Comparison of ENCODE assay signal across 25 cellular contexts in the genomic region with DNA sequence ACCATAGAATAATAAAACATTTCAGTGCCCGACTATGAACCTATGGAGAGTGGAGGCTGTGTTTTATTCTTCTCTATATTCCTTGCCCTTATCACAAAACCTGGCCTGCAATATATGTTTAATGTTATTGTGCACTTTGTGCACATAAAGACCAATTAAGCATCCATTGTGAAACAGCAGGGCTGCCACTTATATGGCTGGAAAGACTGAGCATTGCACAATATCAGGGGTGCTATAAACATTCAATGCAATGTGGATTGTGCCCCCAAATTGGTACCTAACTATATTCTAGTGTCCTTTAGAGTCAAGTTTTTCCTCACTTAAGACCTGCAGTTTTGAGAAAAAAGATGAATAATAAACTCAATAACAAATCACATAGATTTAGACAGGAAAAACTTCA.
"Had no signal": no experiment of that assay in that cellular context is flagged by ENCODE, and none has a peak within 500 bp of the region (broad histone marks: within the 10 kb centered on the region; RNA-seq: fewer than 3 reads in every experiment).

No MANE protein-coding gene starts in this region.

- H3K27ac ChIP-seq: brain microvascular endothelial cell, coronary artery, dorsolateral prefrontal cortex, WERI-Rb-1 had no signal

- FAIRE-seq: astrocyte, bronchial epithelial cell, frontal cortex had no signal

- H3K4me3 ChIP-seq: coronary artery, dorsolateral prefrontal cortex had no signal

- DNase-seq: activated B cell treated with CpG ODN at 0.5 μM for 24 hours; activated CD4-positive, alpha-beta T cell treated with anti-CD3 and anti-CD28 coated beads for 48 hours; activated CD4-positive, alpha-beta T cell treated with anti-CD3 and anti-CD28 coated beads, Interleukin-2, amount 50 U/mL, for 1 hour; activated CD4-positive, alpha-beta T cell treated with anti-CD3 and anti-CD28 coated beads, Interleukin-2, amount 50 U/mL, for 48 hours; activated CD8-positive, alpha-beta memory T cell treated with anti-CD3 and anti-CD28 coated beads for 24 hours; activated CD8-positive, alpha-beta T cell treated with anti-CD3 and anti-CD28 coated beads for 36 hours; activated effector memory CD4-positive, alpha-beta T cell treated with Interleukin-2 at 50 U/mL for 16 hours; activated gamma-delta T cell treated with Interleukin-2 at 50 U/mL for 16 hours; activated naive CD4-positive, alpha-beta T cell treated with anti-CD3 and anti-CD28 coated beads, Interleukin-2, amount 50 U/mL, for 16 hours; activated naive CD4-positive, alpha-beta T cell treated with Interleukin-2 at 50 U/mL for 16 hours; activated T-cell treated with anti-CD3 and anti-CD28 coated beads, Interleukin-2, amount 50 U/mL, for 4 hours; amniotic stem cell; anterior cingulate cortex; brain microvascular endothelial cell; dorsolateral prefrontal cortex; effector memory CD4-positive, alpha-beta T cell; endodermal cell; foreskin fibroblast; head of caudate nucleus; T1000; WERI-Rb-1 had no signal

- H3K36me3 ChIP-seq: brain microvascular endothelial cell, WERI-Rb-1 had no signal

- H3K27me3 ChIP-seq: brain microvascular endothelial cell had no signal
